In genomic region chr16:84312783-84313382, GRCh38 we compare ENCODE assay signal across 14 cellular contexts. TPM values are rescaled to one million over a fixed set of nuclear protein-coding genes. Genes with fewer than 3 reads are reported as not detected.
A peak's percentile ranks its signal among the peaks of the same experiment; 100 is the strongest.
DNase-seq lines count a peak whose midpoint lies in the region; ATAC-seq and TF ChIP-seq lines count a peak whose summit lies in the region.
"Had no signal": no experiment of that assay in that cellular context is flagged by ENCODE, and none has a peak within 500 bp of the region (broad histone marks: within the 10 kb centered on the region; RNA-seq: fewer than 3 reads in every experiment).

No MANE protein-coding gene starts in this region.

- no peaks in the 10 kb centered on the region for H3K4me1 ChIP-seq in mesendoderm (ENCODE audit: control insufficient read depth, low read depth, low read length)

- H3K4me1 Mint-ChIP-seq in chondrocyte (ENCODE audit: low read depth): no peaks in the 10 kb centered on the region

- H2BK120ac ChIP-seq in mesendoderm (ENCODE audit: low read depth, low read length): no peak overlapping the region

- H2BK5ac ChIP-seq in mesendoderm (ENCODE audit: low read length): no peak overlapping the region

- H3K23ac ChIP-seq in mesendoderm (ENCODE audit: low read length): no peak overlapping the region

- no peak overlapping the region for H4K5ac ChIP-seq in mesendoderm (ENCODE audit: low read length)

- WGBS in mesendoderm (ENCODE audit: extremely low coverage, insufficient coverage, low lambda C conversion rate): no CpG with 5 or more reads among the region's 55 CpGs

- peak overlapping the region; percentile 42 for H3K56ac ChIP-seq in mesendoderm (ENCODE audit: low read length)

- no peaks in the 10 kb centered on the region for H3K36me3 ChIP-seq in mesendoderm (ENCODE audit: control insufficient read depth, insufficient read depth, low read length)
- H3K36me3 ChIP-seq: BLaER1 treated with 17β-estradiol and CSF1 and Interleukin-3, amounts not matched to agents 10 nM and 100 nM; thoracic aorta had no signal

- H2AK5ac ChIP-seq in mesendoderm (ENCODE audit: low read length): no peak overlapping the region

- no peak overlapping the region for H3K4ac ChIP-seq in mesendoderm (ENCODE audit: low read depth, low read length)

- no peak overlapping the region for H3K4me3 Mint-ChIP-seq in chondrocyte (ENCODE audit: unreplicated experiment)
- H3K4me3 Mint-ChIP-seq: IgD-negative memory B cell had no signal

- H3K9me3 Mint-ChIP-seq in chondrocyte (ENCODE audit: low read depth): peaks cover 3% of the 10 kb centered on the region

- no peak overlapping the region for H3K18ac ChIP-seq in mesendoderm (ENCODE audit: low read length)

- no peak for ATAC-seq in GM18520 (IDR thresholded peaks at IDR 0.05; ENCODE audit: unreplicated experiment)

- H3K79me1 ChIP-seq in mesendoderm (ENCODE audit: low read length): no peaks in the 10 kb centered on the region

- H3K27ac ChIP-seq in mesendoderm (ENCODE audit: low read depth, low read length): no peak overlapping the region
- H3K27ac ChIP-seq: BLaER1 treated with 17β-estradiol and CSF1 and Interleukin-3, amounts not matched to agents 10 nM and 100 nM; thoracic aorta had no signal

- peaks cover 37% of the 10 kb centered on the region for H3K27me3 Mint-ChIP-seq in chondrocyte (ENCODE audit: low read depth)

- no peak overlapping the region for H3K4me3 ChIP-seq in mesendoderm (ENCODE audit: low read length)
- H3K4me3 ChIP-seq: BLaER1 treated with 17β-estradiol and CSF1 and Interleukin-3, amounts not matched to agents 10 nM and 100 nM; thoracic aorta had no signal

- H4K8ac ChIP-seq in mesendoderm (ENCODE audit: low read depth, low read length): no peak overlapping the region

- H3K27ac Mint-ChIP-seq in chondrocyte (ENCODE audit: unreplicated experiment): no peak overlapping the region
- H3K27ac Mint-ChIP-seq: IgD-negative memory B cell had no signal

- no peak for TF ChIP-seq CTCF in chondrocyte (IDR thresholded peaks at IDR 0.05)

- peaks cover 2% of the 10 kb centered on the region for H3K36me3 Mint-ChIP-seq in chondrocyte (ENCODE audit: low read depth)
- H3K36me3 Mint-ChIP-seq: IgD-negative memory B cell had no signal

- H3K79me2 ChIP-seq in mesendoderm (ENCODE audit: control insufficient read depth, insufficient read depth, low read length): no peaks in the 10 kb centered on the region

- H2BK15ac ChIP-seq in mesendoderm (replicated peaks; ENCODE audit: low read depth): no peak overlapping the region

- H3K27me3 ChIP-seq in mesendoderm (ENCODE audit: insufficient read depth, low read length, poor library complexity): no peaks in the 10 kb centered on the region

- H3K9ac ChIP-seq in mesendoderm (ENCODE audit: low read length): no peak overlapping the region
- H3K9ac ChIP-seq: BLaER1 treated with 17β-estradiol and CSF1 and Interleukin-3, amounts not matched to agents 10 nM and 100 nM had no signal

- peak; percentile 53 for DNase-seq in COR-L47 (lab: John Stamatoyannopoulos, UW)
- peak; percentile 88 for DNase-seq in NCI-H146 (lab: John Stamatoyannopoulos, UW)
- DNase-seq in chondrocyte (ENCODE audit: low spot score): peak; percentile 82
- DNase-seq in mesendoderm: peak; percentile 62
- no peak for DNase-seq in 8988T
- no peak for DNase-seq in SHP77 (lab: John Stamatoyannopoulos, UW)
- DNase-seq in NCI-H2081 treated with DMSO at 0.1 percent for 48 hours (lab: John Stamatoyannopoulos, UW): no peak
- DNase-seq: activated CD8-positive, alpha-beta memory T cell treated with anti-CD3 and anti-CD28 coated beads, Interleukin-2, amount 50 U/mL, for 4 hours; amniotic stem cell; T-helper 9 cell had no signal

- peak overlapping the region; percentile 22 for H3K4me2 ChIP-seq in mesendoderm (ENCODE audit: low read length)

RNA-seq across cellular contexts. Expression of gene WFDC1, which starts 18.2 kb away (rescaled TPM):
- 3.5 to 5.7 TPM (median 5.6 TPM) in 3 replicates for total RNA-seq in chondrocyte
- polyA plus RNA-seq in mesendoderm (2013, experiment 1 of 2): 0.69 TPM
- 0.55 TPM for polyA plus RNA-seq in mesendoderm (2013, experiment 2 of 2)
- polyA plus RNA-seq: IgD-negative memory B cell had no signal

RNA-seq across cellular contexts. Expression of gene ATP2C2, which starts 55.5 kb away (rescaled TPM):
- not detected in 3 replicates for total RNA-seq in chondrocyte
- polyA plus RNA-seq in mesendoderm (2013, experiment 1 of 2): 0.93 TPM
- polyA plus RNA-seq in mesendoderm (2013, experiment 2 of 2): 0.74 TPM
- polyA plus RNA-seq: IgD-negative memory B cell had no signal

Comparison
In these comparisons a context has a peak if more than half of its experiments do, and no peak if none do; other contexts are left out.
1. DNase-seq: peak in COR-L47 (single experiment), NCI-H146 (single experiment), chondrocyte (single experiment) and mesendoderm (single experiment); none in 8988T (single experiment), SHP77 (0 of 2) and NCI-H2081 treated with DMSO at 0.1 percent for 48 hours (single experiment).